In genomic region chr16:86471896-86472295, GRCh38 we compare ENCODE assay signal across 30 cellular contexts. TPM values are rescaled to one million over a fixed set of nuclear protein-coding genes. Genes with fewer than 3 reads are reported as not detected.
"Had no signal": no experiment of that assay in that cellular context is flagged by ENCODE, and none has a peak within 500 bp of the region (broad histone marks: within the 10 kb centered on the region; RNA-seq: fewer than 3 reads in every experiment).

No MANE protein-coding gene starts in this region.

- H3K27me3 ChIP-seq: Peyer's patch had no signal

- H3K4me1 ChIP-seq: breast epithelium, Peyer's patch had no signal

- H3K4me3 ChIP-seq: breast epithelium, coronary artery, Peyer's patch had no signal

- ATAC-seq: PC-3, Right ventricle myocardium inferior had no signal

- H3K27ac ChIP-seq: breast epithelium, coronary artery, RWPE1 had no signal

- H3K36me3 ChIP-seq: breast epithelium, Peyer's patch had no signal

- DNase-seq: activated CD4-positive, alpha-beta memory T cell treated with anti-CD3 and anti-CD28 coated beads for 36 hours; activated CD4-positive, alpha-beta T cell treated with anti-CD3 and anti-CD28 coated beads, Interleukin-2, amount 10 ng/mL, durations not matched to agents 24 days and 14 days; activated CD8-positive, alpha-beta memory T cell treated with anti-CD3 and anti-CD28 coated beads, Interleukin-2, amount 50 U/mL, for 4 hours; activated effector memory CD4-positive, alpha-beta T cell treated with Interleukin-2 at 50 U/mL for 16 hours; activated naive CD4-positive, alpha-beta T cell treated with anti-CD3 and anti-CD28 coated beads, Interleukin-2, amount 10 ng/mL, durations not matched to agents 7 days and 5 days; activated naive CD8-positive, alpha-beta T cell treated with anti-CD3 and anti-CD28 coated beads for 36 hours; activated T-cell treated with anti-CD3 and anti-CD28 coated beads, Interleukin-2, amount 50 U/mL, for 48 hours; amniotic stem cell; aorta; Kasumi-1; NCI-H1105; NCI-H1417 treated with DMSO at 0.1 percent for 48 hours; NCI-H187 treated with DMSO at 0.1 percent for 48 hours; NCI-H2081; NCI-H2171 treated with DMSO at 0.1 percent for 48 hours; NCI-H345; NCI-H524 treated with DMSO at 0.1 percent for 48 hours; NCI-H748 treated with DMSO at 0.1 percent for 48 hours; NK-92 treated with Interleukin-12 subunit alpha and Interleukin-12 subunit beta, amount 100 ng/mL, for 24 hours; PC-3; Peyer's patch; SIG-M5; SW 1271; T-helper 1 cell; T-helper 2 cell; T-helper 9 cell had no signal

RNA-seq across cellular contexts. Expression of gene FOXF1, which starts 38.4 kb away (rescaled TPM):
- total RNA-seq: activated CD4-positive, alpha-beta memory T cell treated with anti-CD3 and anti-CD28 coated beads for 36 hours; activated CD4-positive, alpha-beta T cell treated with anti-CD3 and anti-CD28 coated beads, Interleukin-2, amount 10 ng/mL, durations not matched to agents 24 days and 14 days; activated naive CD8-positive, alpha-beta T cell treated with anti-CD3 and anti-CD28 coated beads for 36 hours; PC-3 had no signal
